Comparison of ENCODE assay signal across 24 cellular contexts in the genomic region with DNA sequence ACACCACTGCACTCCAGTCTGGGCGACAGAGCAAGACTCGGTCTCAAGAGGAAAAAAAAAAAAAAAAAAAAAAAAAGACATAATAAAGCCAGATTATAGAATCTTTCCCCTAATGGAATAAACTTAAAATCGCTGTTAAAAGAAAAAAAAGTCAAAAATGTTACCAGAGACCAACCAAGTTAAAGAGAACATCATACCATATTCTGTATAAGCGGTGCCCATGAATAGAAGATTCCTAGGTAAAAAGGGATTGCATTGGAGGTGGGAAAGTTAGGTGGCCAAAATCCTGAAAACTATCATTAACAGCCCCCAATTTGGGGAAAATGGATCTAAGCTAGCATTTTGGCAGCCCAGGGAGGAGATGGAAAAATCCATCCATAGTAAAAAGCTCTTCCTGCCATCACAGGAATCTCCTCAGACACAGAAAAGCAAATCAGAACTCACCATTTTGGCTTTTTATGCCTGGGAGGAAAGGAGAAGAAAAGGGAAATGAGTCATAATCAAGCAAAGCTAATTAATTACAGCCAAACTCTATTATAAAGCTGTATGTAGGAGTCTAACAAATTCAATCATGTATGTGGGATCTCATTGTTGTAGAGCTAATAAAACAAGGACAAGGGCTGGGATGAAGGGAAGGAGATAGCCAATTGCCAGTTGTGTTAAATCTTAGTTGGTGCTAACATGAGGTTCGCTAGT.
"Had no signal": no experiment of that assay in that cellular context is flagged by ENCODE, and none has a peak within 500 bp of the region (broad histone marks: within the 10 kb centered on the region; RNA-seq: fewer than 3 reads in every experiment).

No MANE protein-coding gene starts in this region.

- H3K4me1 Mint-ChIP-seq: memory B cell; stimulated activated naive B cell treated with anti-CD40 and anti-IgM and Interleukin-4, amounts not matched to agents 10 μg/mL and 1 μg/mL and 100 μg/mL, for 72 hours; stimulated activated naive CD8-positive, alpha-beta T cell treated with anti-CD3 and anti-CD28 coated beads, Interleukin-15, amount 100 ng/mL, for 72 hours had no signal

- H3K27ac ChIP-seq: coronary artery, epithelial cell of prostate, esophagus muscularis mucosa, left ventricle myocardium inferior, lower lobe of right lung, psoas muscle, spleen, testis, tibial nerve, upper lobe of right lung, vagina had no signal

- FAIRE-seq: kidney had no signal

- H3K4me3 Mint-ChIP-seq: memory B cell; mesothelial cell of epicardium; nephron; stimulated activated naive B cell treated with anti-CD40 and anti-IgM and Interleukin-4, amounts not matched to agents 10 μg/mL and 1 μg/mL and 100 μg/mL, for 72 hours; stimulated activated naive CD8-positive, alpha-beta T cell treated with anti-CD3 and anti-CD28 coated beads, Interleukin-15, amount 100 ng/mL, for 72 hours had no signal

- H3K4me3 ChIP-seq: coronary artery, esophagus muscularis mucosa, left ventricle myocardium inferior, lower lobe of right lung, psoas muscle, spleen, testis, tibial nerve, upper lobe of right lung, vagina had no signal

- ATAC-seq: left cardiac atrium; lower lobe of right lung; psoas muscle; sciatic nerve; stimulated activated naive B cell treated with anti-CD40 and anti-IgM and Interleukin-4, amounts not matched to agents 10 μg/mL and 1 μg/mL and 100 μg/mL, for 72 hours; stimulated activated naive CD8-positive, alpha-beta T cell treated with anti-CD3 and anti-CD28 coated beads, Interleukin-15, amount 100 ng/mL, for 72 hours; upper lobe of right lung had no signal

- H3K27me3 Mint-ChIP-seq: memory B cell; stimulated activated naive B cell treated with anti-CD40 and anti-IgM and Interleukin-4, amounts not matched to agents 10 μg/mL and 1 μg/mL and 100 μg/mL, for 72 hours; stimulated activated naive CD8-positive, alpha-beta T cell treated with anti-CD3 and anti-CD28 coated beads, Interleukin-15, amount 100 ng/mL, for 72 hours had no signal

- H3K9me3 ChIP-seq: esophagus muscularis mucosa, left ventricle myocardium inferior, lower lobe of right lung, psoas muscle, spleen, testis, tibial nerve, upper lobe of right lung, vagina had no signal

- DNase-seq: effector CD4-positive, alpha-beta T cell; kidney; left cardiac atrium; left ventricle myocardium inferior; lower lobe of right lung; occipital lobe; psoas muscle; spleen; stimulated activated CD4-positive, alpha-beta T cell treated with anti-CD3 and anti-CD28 coated beads, Interleukin-15, amount 100 ng/mL, for 24 hours; stimulated activated CD4-positive, alpha-beta T cell treated with anti-CD3 and anti-CD28 coated beads, Interleukin-1b, Interleukin-23, amount 100 ng/mL, for 48 hours; stimulated activated CD4-positive, alpha-beta T cell treated with anti-CD3 and anti-CD28 coated beads, Interleukin-4, amount 100 ng/mL, for 4 hours; stimulated activated naive B cell treated with anti-CD40 and anti-IgM and Interleukin-4, amounts not matched to agents 10 μg/mL and 1 μg/mL and 100 μg/mL, for 72 hours; stimulated activated naive CD8-positive, alpha-beta T cell treated with anti-CD3 and anti-CD28 coated beads, Interleukin-15, amount 100 ng/mL, for 72 hours; testis; upper lobe of right lung had no signal

- H3K27me3 ChIP-seq: esophagus muscularis mucosa, spleen, testis, tibial nerve, upper lobe of right lung, vagina had no signal

- H3K27ac Mint-ChIP-seq: memory B cell; mesothelial cell of epicardium; stimulated activated naive B cell treated with anti-CD40 and anti-IgM and Interleukin-4, amounts not matched to agents 10 μg/mL and 1 μg/mL and 100 μg/mL, for 72 hours had no signal

- H3K4me1 ChIP-seq: esophagus muscularis mucosa, lower lobe of right lung, psoas muscle, spleen, upper lobe of right lung had no signal

- H3K36me3 ChIP-seq: esophagus muscularis mucosa, left ventricle myocardium inferior, lower lobe of right lung, tibial nerve, upper lobe of right lung, vagina had no signal
